22 cellular contexts compared by ENCODE assay signal in the genomic region with DNA sequence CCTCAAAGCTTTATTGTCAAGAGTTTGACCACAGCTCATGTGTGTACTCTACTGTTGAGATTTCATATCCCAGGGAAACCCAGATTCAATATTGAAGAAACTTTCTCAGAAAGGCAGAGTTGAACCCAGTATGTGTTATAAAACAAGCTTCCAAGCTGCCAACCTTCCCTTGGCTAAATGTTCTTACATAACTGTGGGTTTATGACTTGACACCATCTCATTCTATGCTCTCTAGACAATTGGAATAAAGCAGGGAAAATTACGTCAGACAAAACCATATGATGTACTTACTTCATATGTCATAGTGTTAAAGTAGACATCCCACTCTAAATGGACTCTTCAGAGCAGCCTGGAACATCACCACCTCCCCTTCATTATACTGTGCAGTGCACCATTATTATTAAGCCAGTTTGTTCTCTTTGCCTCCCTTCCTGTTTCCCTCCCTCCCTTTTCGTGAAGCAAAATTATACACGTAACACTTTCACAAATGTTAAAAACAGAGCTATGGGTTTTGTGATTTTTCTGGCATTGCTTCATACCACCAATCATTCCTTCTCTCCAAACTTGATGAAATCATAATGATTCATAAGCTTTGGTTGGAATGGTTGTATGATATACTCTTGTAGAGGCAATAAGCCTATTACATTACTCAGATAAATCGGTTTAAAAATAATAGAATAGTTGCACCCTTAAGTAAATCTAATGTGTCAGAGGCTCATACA.
DNase-seq lines count a peak whose midpoint lies in the region; ATAC-seq and TF ChIP-seq lines count a peak whose summit lies in the region.
"Had no signal": no experiment of that assay in that cellular context is flagged by ENCODE, and none has a peak within 500 bp of the region (broad histone marks: within the 10 kb centered on the region; RNA-seq: fewer than 3 reads in every experiment).

No MANE protein-coding gene starts in this region.

- CTCF ChIA-PET in SK-N-SH (lab: Yijun Ruan, JAX), result no interaction called here
- CTCF ChIA-PET in CD4-positive, alpha-beta memory T cell (lab: Charles Lee; ENCODE audit: partially characterized antibody), result no interaction called here

- in situ Hi-C loops in astrocyte of the cerebellum (cut with HindIII; ENCODE audit: low sequenced_read_pairs), result no loop called here

- 75% methylated on average over 4 of the region's 4 CpGs for WGBS in SK-N-SH (ENCODE audit: low lambda C conversion rate)
- WGBS in prostate gland, result 91% methylated on average over 4 of the region's 4 CpGs

- POLR2A ChIA-PET in SK-N-SH (lab: Yijun Ruan, JAX), result no interaction called here
- POLR2A ChIA-PET in CD4-positive, alpha-beta memory T cell (lab: Charles Lee; ENCODE audit: partially characterized antibody), result no interaction called here

- TF ChIP-seq RAD21 in SK-N-SH (IDR thresholded peaks at IDR 0.05; ENCODE audit: low read length), result no peak

- H3K9me3 ChIP-seq in SK-N-SH, result no peaks in the 10 kb centered on the region
- H3K9me3 ChIP-seq in prostate gland, result no peaks in the 10 kb centered on the region
- H3K9me3 ChIP-seq in CD4-positive, alpha-beta memory T cell (ENCODE audit: control insufficient read depth in 1 of 2, low read length in 2 of 2), result no peaks in the 10 kb centered on the region
- H3K9me3 ChIP-seq: thyroid gland had no signal

- H3K27ac Mint-ChIP-seq in CD4-positive, alpha-beta memory T cell, result no peak overlapping the region
- no peak overlapping the region for H3K27ac Mint-ChIP-seq in effector memory CD8-positive, alpha-beta T cell
- H3K27ac Mint-ChIP-seq: activated CD8-positive, alpha-beta T cell treated with anti-CD3 and anti-CD28 coated beads for 36 hours; activated naive CD8-positive, alpha-beta T cell treated with anti-CD3 and anti-CD28 coated beads, Interleukin-2, amount 50 U/mL, for 24 hours; CD4-positive, CD25-positive, alpha-beta regulatory T cell; natural killer cell; T-helper 1 cell treated with Interleukin-12 subunit alpha and Interleukin-12 subunit beta and Interleukin-4 antibody, amounts not matched to agents 30 μg/mL and 1 μg/mL, for 36 hours had no signal

- no peaks in the 10 kb centered on the region for H3K36me3 Mint-ChIP-seq in CD4-positive, alpha-beta memory T cell
- H3K36me3 Mint-ChIP-seq in effector memory CD8-positive, alpha-beta T cell (ENCODE audit: insufficient read depth), result no peaks in the 10 kb centered on the region
- H3K36me3 Mint-ChIP-seq: CD4-positive, CD25-positive, alpha-beta regulatory T cell; natural killer cell had no signal

- H3K9me3 Mint-ChIP-seq in CD4-positive, alpha-beta memory T cell, result no peaks in the 10 kb centered on the region
- H3K9me3 Mint-ChIP-seq in effector memory CD8-positive, alpha-beta T cell, result no peaks in the 10 kb centered on the region
- H3K9me3 Mint-ChIP-seq: activated CD8-positive, alpha-beta T cell treated with anti-CD3 and anti-CD28 coated beads for 36 hours; activated naive CD8-positive, alpha-beta T cell treated with anti-CD3 and anti-CD28 coated beads, Interleukin-2, amount 50 U/mL, for 24 hours; natural killer cell; T-helper 1 cell treated with Interleukin-12 subunit alpha and Interleukin-12 subunit beta and Interleukin-4 antibody, amounts not matched to agents 30 μg/mL and 1 μg/mL, for 36 hours had no signal

- H3K27ac ChIP-seq in SK-N-SH (ENCODE audit: low read depth in 2 of 2, low read length in 1 of 2) (peak overlapping the region in 1 of 2 experiments; percentile 5; a peak in 1 of 4 replicates), prostate gland (no peak overlapping the region)
- H3K27ac ChIP-seq in CD4-positive, alpha-beta memory T cell (ENCODE audit: low read depth, low read length), result no peak overlapping the region
- H3K27ac ChIP-seq: 22Rv1, thyroid gland had no signal

- no peaks in the 10 kb centered on the region for H4K20me1 ChIP-seq in SK-N-SH (ENCODE audit: insufficient read depth)

- H3F3A ChIP-seq in SK-N-SH (replicated peaks; ENCODE audit: insufficient read depth), result no peaks in the 10 kb centered on the region

- H3K4me1 ChIP-seq in SK-N-SH (ENCODE audit: control insufficient read depth in 1 of 2, insufficient read depth in 2 of 2, low read depth in 1 of 2, low read length in 1 of 2), result no peaks in the 10 kb centered on the region; a peak in 2 of 4 replicates
- no peaks in the 10 kb centered on the region for H3K4me1 ChIP-seq in prostate gland (replicated peaks)
- no peaks in the 10 kb centered on the region for H3K4me1 ChIP-seq in CD4-positive, alpha-beta memory T cell (ENCODE audit: insufficient read depth, low read length)
- H3K4me1 ChIP-seq: thyroid gland had no signal

- H2AFZ ChIP-seq in SK-N-SH (ENCODE audit: low read depth), result no peak overlapping the region

- intact Hi-C loops in prostate gland (cut with DNase I), result no loop called here
- intact Hi-C loops in CD4-positive, alpha-beta memory T cell (cut with micrococcal nuclease), result no loop called here

- TF ChIP-seq CTCF in SK-N-SH (IDR thresholded peaks at IDR 0.05), result no peak
- no peak for TF ChIP-seq CTCF in astrocyte of the cerebellum (IDR thresholded peaks at IDR 0.05; ENCODE audit: low read depth, low read length, missing control alignments)
- no peak for TF ChIP-seq CTCF in prostate gland (IDR thresholded peaks at IDR 0.05)

- H3K4me1 Mint-ChIP-seq in CD4-positive, alpha-beta memory T cell, result no peaks in the 10 kb centered on the region
- no peaks in the 10 kb centered on the region for H3K4me1 Mint-ChIP-seq in effector memory CD8-positive, alpha-beta T cell (ENCODE audit: low read depth in 2 of 2)
- H3K4me1 Mint-ChIP-seq: activated naive CD8-positive, alpha-beta T cell treated with anti-CD3 and anti-CD28 coated beads, Interleukin-2, amount 50 U/mL, for 24 hours; CD4-positive, CD25-positive, alpha-beta regulatory T cell; natural killer cell had no signal

- no peak for ATAC-seq in SK-N-SH treated with all-trans-retinoic acid at 6 μM for 48 hours
- ATAC-seq in effector memory CD8-positive, alpha-beta T cell (replicated peaks), result no peak
- ATAC-seq: activated CD8-positive, alpha-beta T cell treated with anti-CD3 and anti-CD28 coated beads for 36 hours; activated naive CD8-positive, alpha-beta T cell treated with anti-CD3 and anti-CD28 coated beads, Interleukin-2, amount 50 U/mL, for 24 hours; HepG2; natural killer cell had no signal

- no peak; a peak in 1 of 4 replicates for TF ChIP-seq EP300 in SK-N-SH (IDR thresholded peaks at IDR 0.05; ENCODE audit: borderline replicate concordance in 1 of 2, low read depth in 1 of 2, low read length in 1 of 2)

- no peaks in the 10 kb centered on the region for H3K27me3 Mint-ChIP-seq in CD4-positive, alpha-beta memory T cell
- no peaks in the 10 kb centered on the region for H3K27me3 Mint-ChIP-seq in effector memory CD8-positive, alpha-beta T cell
- H3K27me3 Mint-ChIP-seq: activated CD8-positive, alpha-beta T cell treated with anti-CD3 and anti-CD28 coated beads for 36 hours; activated naive CD8-positive, alpha-beta T cell treated with anti-CD3 and anti-CD28 coated beads, Interleukin-2, amount 50 U/mL, for 24 hours; CD4-positive, CD25-positive, alpha-beta regulatory T cell had no signal

- no peak for DNase-seq in SK-N-SH
- DNase-seq in astrocyte of the cerebellum (ENCODE audit: low read depth), result peak; percentile 48
- DNase-seq in fibroblast of the conjunctiva (ENCODE audit: low read depth), result peak; percentile 39
- DNase-seq in NCI-H2171 treated with DMSO at 0.1 percent for 48 hours (lab: John Stamatoyannopoulos, UW), result no peak
- DNase-seq in prostate gland (ENCODE audit: low spot score), result no peak
- no peak for DNase-seq in CD4-positive, alpha-beta memory T cell
- no peak for DNase-seq in effector memory CD8-positive, alpha-beta T cell
- DNase-seq: activated CD8-positive, alpha-beta T cell treated with anti-CD3 and anti-CD28 coated beads for 36 hours; activated naive CD8-positive, alpha-beta T cell treated with anti-CD3 and anti-CD28 coated beads, Interleukin-2, amount 50 U/mL, for 24 hours; CD4-positive, CD25-positive, alpha-beta regulatory T cell; DND-41; head of caudate nucleus; natural killer cell; NCI-H187 treated with DMSO at 0.1 percent for 48 hours; NCI-H524; SHP77 treated with DMSO at 0.1 percent for 48 hours; thyroid gland had no signal

- H3K27me3 ChIP-seq in SK-N-SH (ENCODE audit: insufficient read depth) (no peaks in the 10 kb centered on the region), prostate gland (replicated peaks; ENCODE audit: insufficient read depth) (no peaks in the 10 kb centered on the region)
- no peaks in the 10 kb centered on the region for H3K27me3 ChIP-seq in CD4-positive, alpha-beta memory T cell (ENCODE audit: insufficient read depth, low read length)
- H3K27me3 ChIP-seq: thyroid gland had no signal

- H3K36me3 ChIP-seq in SK-N-SH (replicated peaks in 1 of 2; ENCODE audit: control insufficient read depth in 1 of 2, insufficient read depth in 2 of 2, low read length in 1 of 2), result no peaks in the 10 kb centered on the region
- no peaks in the 10 kb centered on the region for H3K36me3 ChIP-seq in prostate gland
- H3K36me3 ChIP-seq in CD4-positive, alpha-beta memory T cell (ENCODE audit: insufficient read depth, low read length), result no peaks in the 10 kb centered on the region
- H3K36me3 ChIP-seq: thyroid gland had no signal

- no peak overlapping the region for H3K9ac ChIP-seq in SK-N-SH

- H3K4me3 Mint-ChIP-seq in CD4-positive, alpha-beta memory T cell, result no peak overlapping the region
- H3K4me3 Mint-ChIP-seq in effector memory CD8-positive, alpha-beta T cell, result no peak overlapping the region
- H3K4me3 Mint-ChIP-seq: activated CD8-positive, alpha-beta T cell treated with anti-CD3 and anti-CD28 coated beads for 36 hours; activated naive CD8-positive, alpha-beta T cell treated with anti-CD3 and anti-CD28 coated beads, Interleukin-2, amount 50 U/mL, for 24 hours; CD4-positive, CD25-positive, alpha-beta regulatory T cell; natural killer cell; T-helper 1 cell treated with Interleukin-12 subunit alpha and Interleukin-12 subunit beta and Interleukin-4 antibody, amounts not matched to agents 30 μg/mL and 1 μg/mL, for 36 hours had no signal

- H3K9me2 ChIP-seq in SK-N-SH, result no peaks in the 10 kb centered on the region

- H3K4me2 ChIP-seq in SK-N-SH, result no peak overlapping the region

- TF ChIP-seq POLR2A in prostate gland (IDR thresholded peaks at IDR 0.05), result no peak

- H3K4me3 ChIP-seq in SK-N-SH (ENCODE audit: low read depth in 2 of 2, low read length in 1 of 2) (no peak overlapping the region), astrocyte of the cerebellum (ENCODE audit: low read depth, low read length) (no peak overlapping the region), prostate gland (no peak overlapping the region)
- no peak overlapping the region for H3K4me3 ChIP-seq in CD4-positive, alpha-beta memory T cell (ENCODE audit: low read length in 2 of 2)
- H3K4me3 ChIP-seq: lung, thyroid gland had no signal

- H3K79me2 ChIP-seq in SK-N-SH (ENCODE audit: insufficient read depth), result no peaks in the 10 kb centered on the region

TF ChIP-seq in SK-N-SH, 30 proteins besides CTCF, POLR2A, EP300 and RAD21 (continues in another document):
- no peak for TF ChIP-seq NFIC (IDR thresholded peaks at IDR 0.05; ENCODE audit: borderline replicate concordance)

Comparison
In these comparisons a context has a peak if more than half of its experiments do, and no peak if none do; other contexts are left out.
1. DNase-seq: peak in astrocyte of the cerebellum (single experiment) and fibroblast of the conjunctiva (single experiment); none in SK-N-SH (single experiment), NCI-H2171 treated with DMSO at 0.1 percent for 48 hours (single experiment), prostate gland (single experiment), CD4-positive, alpha-beta memory T cell (0 of 5) and effector memory CD8-positive, alpha-beta T cell (0 of 3).